Comparison of ENCODE assay signal across 8 cellular contexts in genomic region chr19:29844891-29845575, GRCh38. TPM values are rescaled to one million over a fixed set of nuclear protein-coding genes. Genes with fewer than 3 reads are reported as not detected.
DNase-seq lines count a peak whose midpoint lies in the region; TF ChIP-seq lines count a peak whose summit lies in the region.

No MANE protein-coding gene starts in this region.

- peak overlapping the region; percentile 82 for H3K4me2 ChIP-seq in neural cell (ENCODE audit: low read length)

- intact Hi-C loops in activated T-helper 2 cell treated with anti-CD3 and anti-CD28 coated beads, Interferon-gamma antibody, Interleukin-2, Interleukin-4, amounts not matched to agents 10 μg/mL and 5 μg/mL and 100 μg/mL, durations not matched to agents 14 hours and 24 hours and 36 hours (cut with micrococcal nuclease): loop anchor here (1.0 to 10.0 kb wide), 4 partner anchors 8 to 240 kb away; partner anchors contain the start of genes CCNE1, POP4 and URI1

- peak overlapping the region; percentile 24 for H2AFZ ChIP-seq in neural cell (ENCODE audit: low read depth, low read length)

- no peaks in the 10 kb centered on the region for H3K79me2 ChIP-seq in neural cell (replicated peaks; ENCODE audit: insufficient read depth, low read length)

- no peaks in the 10 kb centered on the region for H3K36me3 Mint-ChIP-seq in activated T-helper 2 cell treated with anti-CD3 and anti-CD28 coated beads, Interferon-gamma antibody, Interleukin-2, Interleukin-4, amounts not matched to agents 10 μg/mL and 5 μg/mL and 100 μg/mL, durations not matched to agents 14 hours and 24 hours and 36 hours (ENCODE audit: low read depth)
- no peaks in the 10 kb centered on the region for H3K36me3 Mint-ChIP-seq in stimulated activated naive CD8-positive, alpha-beta T cell treated with anti-CD3 and anti-CD28 coated beads, Interleukin-15, Interleukin-2, amounts not matched to agents 100 ng/mL and 50 ng/mL, for 24 hours (ENCODE audit: low read depth)

- no peak for TF ChIP-seq EP300 in neural cell (conservative IDR thresholded peaks at IDR 0.05; ENCODE audit: poor library complexity, severe bottlenecking)

- H3K4me3 Mint-ChIP-seq in activated T-helper 2 cell treated with anti-CD3 and anti-CD28 coated beads, Interferon-gamma antibody, Interleukin-2, Interleukin-4, amounts not matched to agents 10 μg/mL and 5 μg/mL and 100 μg/mL, durations not matched to agents 14 hours and 24 hours and 36 hours (ENCODE audit: low read depth): peak overlapping the region; percentile 88
- peak overlapping the region; percentile 84 for H3K4me3 Mint-ChIP-seq in stimulated activated naive CD8-positive, alpha-beta T cell treated with anti-CD3 and anti-CD28 coated beads, Interleukin-15, Interleukin-2, amounts not matched to agents 100 ng/mL and 50 ng/mL, for 24 hours

- H3K36me3 ChIP-seq in neural cell (ENCODE audit: insufficient read depth, low read length): no peaks in the 10 kb centered on the region

- H3K4me3 ChIP-seq in fibroblast of the aortic adventitia (ENCODE audit: low read depth, low read length) (peak overlapping the region; percentile 85), neural cell (ENCODE audit: low read length) (peak overlapping the region; percentile 90)

- peaks cover 12% of the 10 kb centered on the region for H3K27me3 ChIP-seq in neural cell (ENCODE audit: insufficient read depth, low read depth, low read length)

- no peaks in the 10 kb centered on the region for H3K9me3 Mint-ChIP-seq in activated T-helper 2 cell treated with anti-CD3 and anti-CD28 coated beads, Interferon-gamma antibody, Interleukin-2, Interleukin-4, amounts not matched to agents 10 μg/mL and 5 μg/mL and 100 μg/mL, durations not matched to agents 14 hours and 24 hours and 36 hours
- no peaks in the 10 kb centered on the region for H3K9me3 Mint-ChIP-seq in stimulated activated naive CD8-positive, alpha-beta T cell treated with anti-CD3 and anti-CD28 coated beads, Interleukin-15, Interleukin-2, amounts not matched to agents 100 ng/mL and 50 ng/mL, for 24 hours

- H3K4me1 Mint-ChIP-seq in activated T-helper 2 cell treated with anti-CD3 and anti-CD28 coated beads, Interferon-gamma antibody, Interleukin-2, Interleukin-4, amounts not matched to agents 10 μg/mL and 5 μg/mL and 100 μg/mL, durations not matched to agents 14 hours and 24 hours and 36 hours (ENCODE audit: low read depth): peaks cover 11% of the 10 kb centered on the region
- peaks cover 15% of the 10 kb centered on the region for H3K4me1 Mint-ChIP-seq in stimulated activated naive CD8-positive, alpha-beta T cell treated with anti-CD3 and anti-CD28 coated beads, Interleukin-15, Interleukin-2, amounts not matched to agents 100 ng/mL and 50 ng/mL, for 24 hours (ENCODE audit: low read depth)

- H3F3A ChIP-seq in neural cell (ENCODE audit: insufficient read depth, low read length, poor library complexity, severe bottlenecking): no peaks in the 10 kb centered on the region

- no peak for TF ChIP-seq CTCF in fibroblast of the aortic adventitia (IDR thresholded peaks at IDR 0.05; ENCODE audit: insufficient read depth, low read length)
- TF ChIP-seq CTCF in neural cell (IDR thresholded peaks at IDR 0.05; ENCODE audit: poor library complexity, severe bottlenecking): no peak

- peak overlapping the region; percentile 80 for H3K27ac Mint-ChIP-seq in activated T-helper 2 cell treated with anti-CD3 and anti-CD28 coated beads, Interferon-gamma antibody, Interleukin-2, Interleukin-4, amounts not matched to agents 10 μg/mL and 5 μg/mL and 100 μg/mL, durations not matched to agents 14 hours and 24 hours and 36 hours
- H3K27ac Mint-ChIP-seq in stimulated activated naive CD8-positive, alpha-beta T cell treated with anti-CD3 and anti-CD28 coated beads, Interleukin-15, Interleukin-2, amounts not matched to agents 100 ng/mL and 50 ng/mL, for 24 hours: peak overlapping the region; percentile 80

- peak overlapping the region; percentile 55 for H3K9ac ChIP-seq in neural cell (ENCODE audit: low read length)

- H3K9me3 ChIP-seq in neural cell (ENCODE audit: low read length): no peaks in the 10 kb centered on the region

- peak; percentile 8 for TF ChIP-seq RAD21 in neural cell (conservative IDR thresholded peaks at IDR 0.05)

- H3K9me2 ChIP-seq in neural cell (ENCODE audit: insufficient read depth, low read length): no peaks in the 10 kb centered on the region

- no peak overlapping the region for H3K27ac ChIP-seq in neural cell (ENCODE audit: low read length)

- H4K20me1 ChIP-seq in neural cell (ENCODE audit: insufficient read depth): no peaks in the 10 kb centered on the region

- peak; percentile 90 for DNase-seq in EL
- peak; percentile 75 for DNase-seq in GOT3 (lab: John Stamatoyannopoulos, UW)
- peak; percentile 81 for DNase-seq in LHCN-M2 (ENCODE audit: low read depth)
- DNase-seq in RPMI8226: peak; percentile 89
- peak; percentile 93 for DNase-seq in activated T-helper 2 cell treated with anti-CD3 and anti-CD28 coated beads, Interferon-gamma antibody, Interleukin-2, Interleukin-4, amounts not matched to agents 10 μg/mL and 5 μg/mL and 100 μg/mL, durations not matched to agents 14 hours and 24 hours and 36 hours (ENCODE audit: low spot score)
- DNase-seq in fibroblast of the aortic adventitia (ENCODE audit: low read depth): peak; percentile 83

- H3K27me3 Mint-ChIP-seq in activated T-helper 2 cell treated with anti-CD3 and anti-CD28 coated beads, Interferon-gamma antibody, Interleukin-2, Interleukin-4, amounts not matched to agents 10 μg/mL and 5 μg/mL and 100 μg/mL, durations not matched to agents 14 hours and 24 hours and 36 hours (ENCODE audit: low read depth): peaks cover 9% of the 10 kb centered on the region
- H3K27me3 Mint-ChIP-seq in stimulated activated naive CD8-positive, alpha-beta T cell treated with anti-CD3 and anti-CD28 coated beads, Interleukin-15, Interleukin-2, amounts not matched to agents 100 ng/mL and 50 ng/mL, for 24 hours: peaks cover 6% of the 10 kb centered on the region

TF ChIP-seq in neural cell, 6 proteins besides CTCF, POLR2A, EP300 and RAD21:
- no peak for TF ChIP-seq REST (IDR thresholded peaks at IDR 0.05; ENCODE audit: borderline replicate concordance)
- TF ChIP-seq MXI1 (conservative IDR thresholded peaks at IDR 0.05; ENCODE audit: poor library complexity, severe bottlenecking): peak; percentile 94
- TF ChIP-seq POLR2AphosphoS5 (IDR thresholded peaks at IDR 0.05): no peak
- TF ChIP-seq SMC3 (conservative IDR thresholded peaks at IDR 0.05; ENCODE audit: poor library complexity): peak; percentile 27
- no peak for TF ChIP-seq TAF1 (IDR thresholded peaks at IDR 0.05; ENCODE audit: low read depth)
- no peak for TF ChIP-seq EZH2 (IDR thresholded peaks at IDR 0.05; ENCODE audit: borderline replicate concordance, insufficient read depth, low read length, poor library complexity, severe bottlenecking)

RNA-seq across cellular contexts. Expression of gene CCNE1, which starts 33.2 kb away (rescaled TPM):
- 17.1 and 19.4 TPM in 2 replicates for total RNA-seq in LHCN-M2 (2014; rRNA removed)
- polyA plus RNA-seq in LHCN-M2 (2012): 6.8 TPM
- total RNA-seq in activated T-helper 2 cell treated with anti-CD3 and anti-CD28 coated beads, Interferon-gamma antibody, Interleukin-2, Interleukin-4, amounts not matched to agents 10 μg/mL and 5 μg/mL and 100 μg/mL, durations not matched to agents 14 hours and 24 hours and 36 hours: 37.4 and 39.6 TPM in 2 replicates
- 4.8 and 5.6 TPM in 2 replicates for total RNA-seq in fibroblast of the aortic adventitia (ENCODE audit: low replicate concordance)
- polyA plus RNA-seq in neural cell: 3.4 and 4.1 TPM in 2 replicates
- 1.0 and 1.2 TPM in 2 replicates for polyA minus RNA-seq in neural cell
